ENCODE assay signal across 15 cellular contexts in genomic region chr6:21997414-21998037, GRCh38.
DNase-seq lines count a peak whose midpoint lies in the region; ATAC-seq and TF ChIP-seq lines count a peak whose summit lies in the region.
"Had no signal": no experiment of that assay in that cellular context is flagged by ENCODE, and none has a peak within 500 bp of the region (broad histone marks: within the 10 kb centered on the region; RNA-seq: fewer than 3 reads in every experiment).

No MANE protein-coding gene starts in this region.

- H3K36me3 ChIP-seq in gastrocnemius medialis = no peaks in the 10 kb centered on the region
- H3K36me3 ChIP-seq: Peyer's patch, tibial nerve had no signal

- ATAC-seq in gastrocnemius medialis = no peak

- H3K4me3 Mint-ChIP-seq in brain (peak overlapping the region; percentile 3 to 41 (median 6)), nephron (peak overlapping the region in 1 of 3 experiments; percentile 5)
- H3K4me3 Mint-ChIP-seq: activated T-helper 1 cell treated with anti-CD3 and anti-CD28 coated beads, Interleukin-12 subunit alpha, Interleukin-12 subunit beta, Interleukin-2, Interleukin-4 antibody, amounts not matched to agents 30 ng/mL and 10 ng/mL and 1 ng/mL, durations not matched to agents 14 hours and 24 hours and 36 hours; dendritic cell treated with granulocyte-macrophage colony-stimulating factor and Interleukin-4, amounts not matched to agents 40 ng/mL and 50 ng/mL, for 4 days; T-helper 2 cell treated with Interferon-gamma antibody and Interleukin-4, amounts not matched to agents 5 μg/mL and 100 μg/mL, for 36 hours had no signal

- H3K36me3 Mint-ChIP-seq in brain (peaks cover 9% of the 10 kb centered on the region), nephron (ENCODE audit: low read depth) (peaks cover 18% of the 10 kb centered on the region)

- POLR2A ChIA-PET in RWPE1 (lab: Yijun Ruan, JAX; ENCODE audit: low non-redundant PET) = no interaction called here

- H3K4me3 ChIP-seq in gastrocnemius medialis = no peak overlapping the region
- H3K4me3 ChIP-seq: Peyer's patch, tibial nerve had no signal

- intact Hi-C loops in gastrocnemius medialis (cut with DNase I; ENCODE audit: low total_unique reads) = no loop called here

- H3K4me1 ChIP-seq in gastrocnemius medialis = peaks cover 6 to 14% of the 10 kb centered on the region in 2 donors
- H3K4me1 ChIP-seq: Peyer's patch had no signal

- H3K27ac Mint-ChIP-seq in brain (peak overlapping the region; percentile 21 to 95 (median 84)), nephron (peak overlapping the region; percentile 83 to 92 (median 89))
- H3K27ac Mint-ChIP-seq: activated T-helper 1 cell treated with anti-CD3 and anti-CD28 coated beads, Interleukin-12 subunit alpha, Interleukin-12 subunit beta, Interleukin-2, Interleukin-4 antibody, amounts not matched to agents 30 ng/mL and 10 ng/mL and 1 ng/mL, durations not matched to agents 14 hours and 24 hours and 36 hours; dendritic cell treated with granulocyte-macrophage colony-stimulating factor and Interleukin-4, amounts not matched to agents 40 ng/mL and 50 ng/mL, for 4 days; T-helper 2 cell treated with Interferon-gamma antibody and Interleukin-4, amounts not matched to agents 5 μg/mL and 100 μg/mL, for 36 hours had no signal

- H3K27me3 Mint-ChIP-seq in brain (no peaks in the 10 kb centered on the region), nephron (ENCODE audit: low read depth) (no peaks in the 10 kb centered on the region)
- H3K27me3 Mint-ChIP-seq: dendritic cell treated with granulocyte-macrophage colony-stimulating factor and Interleukin-4, amounts not matched to agents 40 ng/mL and 50 ng/mL, for 4 days had no signal

- CTCF ChIA-PET in RWPE1 (lab: Yijun Ruan, JAX) = no interaction called here

- in situ Hi-C loops in gastrocnemius medialis (cut with MboI; ENCODE audit: low sequenced_read_pairs in 4 of 4) = no loop called here

- H3K27me3 ChIP-seq in gastrocnemius medialis = no peaks in the 10 kb centered on the region
- H3K27me3 ChIP-seq: Peyer's patch, tibial nerve had no signal

- DNase-seq in DMS 273 treated with DMSO at 0.1 percent for 48 hours (lab: John Stamatoyannopoulos, UW) (peak; percentile 95), NCI-H2171 (lab: John Stamatoyannopoulos, UW) (peak; percentile 63), RWPE1 (ENCODE audit: low spot score) (no peak), NCI-H1436 treated with DMSO at 0.1 percent for 48 hours (lab: John Stamatoyannopoulos, UW) (no peak), islet precursor cell (no peak), gastrocnemius medialis (no peak)
- DNase-seq: activated CD4-positive, alpha-beta T cell treated with anti-CD3 and anti-CD28 coated beads, Interleukin-2, amount 50 U/mL, for 48 hours; NCI-H446 treated with DMSO at 0.1 percent for 48 hours; Peyer's patch had no signal

- no peak for TF ChIP-seq CTCF in brain (conservative IDR thresholded peaks at IDR 0.05)
- TF ChIP-seq CTCF in nephron (IDR thresholded peaks at IDR 0.05; ENCODE audit: unreplicated experiment in 3 of 3) = no peak
- no peak for TF ChIP-seq CTCF in RWPE1 (conservative IDR thresholded peaks at IDR 0.05; ENCODE audit: low read depth)
- no peak for TF ChIP-seq CTCF in gastrocnemius medialis (IDR thresholded peaks at IDR 0.05 in 4 of 5, conservative IDR thresholded peaks at IDR 0.05 in 1 of 5)

- H3K9me3 Mint-ChIP-seq in brain (no peaks in the 10 kb centered on the region), nephron (no peaks in the 10 kb centered on the region)
- H3K9me3 Mint-ChIP-seq: activated T-helper 1 cell treated with anti-CD3 and anti-CD28 coated beads, Interleukin-12 subunit alpha, Interleukin-12 subunit beta, Interleukin-2, Interleukin-4 antibody, amounts not matched to agents 30 ng/mL and 10 ng/mL and 1 ng/mL, durations not matched to agents 14 hours and 24 hours and 36 hours; dendritic cell treated with granulocyte-macrophage colony-stimulating factor and Interleukin-4, amounts not matched to agents 40 ng/mL and 50 ng/mL, for 4 days; T-helper 2 cell treated with Interferon-gamma antibody and Interleukin-4, amounts not matched to agents 5 μg/mL and 100 μg/mL, for 36 hours had no signal

- H3K4me1 Mint-ChIP-seq in brain = peaks cover 84% of the 10 kb centered on the region
- H3K4me1 Mint-ChIP-seq in nephron = peaks cover 82% of the 10 kb centered on the region

- H3K27ac ChIP-seq in RWPE1 = no peak overlapping the region
- H3K27ac ChIP-seq in gastrocnemius medialis = no peak overlapping the region
- H3K27ac ChIP-seq: Peyer's patch had no signal

- TF ChIP-seq POLR2A in gastrocnemius medialis (IDR thresholded peaks at IDR 0.05) = no peak

- H3K9me3 ChIP-seq in gastrocnemius medialis = no peaks in the 10 kb centered on the region
- H3K9me3 ChIP-seq: Peyer's patch, tibial nerve had no signal

Comparison
In these comparisons a context has a peak if more than half of its experiments do, and no peak if none do; other contexts are left out.
1. DNase-seq: peak in DMS 273 treated with DMSO at 0.1 percent for 48 hours (single experiment) and NCI-H2171 (single experiment); none in RWPE1 (single experiment), NCI-H1436 treated with DMSO at 0.1 percent for 48 hours (single experiment), islet precursor cell (single experiment) and gastrocnemius medialis (0 of 2).